In the genomic region with DNA sequence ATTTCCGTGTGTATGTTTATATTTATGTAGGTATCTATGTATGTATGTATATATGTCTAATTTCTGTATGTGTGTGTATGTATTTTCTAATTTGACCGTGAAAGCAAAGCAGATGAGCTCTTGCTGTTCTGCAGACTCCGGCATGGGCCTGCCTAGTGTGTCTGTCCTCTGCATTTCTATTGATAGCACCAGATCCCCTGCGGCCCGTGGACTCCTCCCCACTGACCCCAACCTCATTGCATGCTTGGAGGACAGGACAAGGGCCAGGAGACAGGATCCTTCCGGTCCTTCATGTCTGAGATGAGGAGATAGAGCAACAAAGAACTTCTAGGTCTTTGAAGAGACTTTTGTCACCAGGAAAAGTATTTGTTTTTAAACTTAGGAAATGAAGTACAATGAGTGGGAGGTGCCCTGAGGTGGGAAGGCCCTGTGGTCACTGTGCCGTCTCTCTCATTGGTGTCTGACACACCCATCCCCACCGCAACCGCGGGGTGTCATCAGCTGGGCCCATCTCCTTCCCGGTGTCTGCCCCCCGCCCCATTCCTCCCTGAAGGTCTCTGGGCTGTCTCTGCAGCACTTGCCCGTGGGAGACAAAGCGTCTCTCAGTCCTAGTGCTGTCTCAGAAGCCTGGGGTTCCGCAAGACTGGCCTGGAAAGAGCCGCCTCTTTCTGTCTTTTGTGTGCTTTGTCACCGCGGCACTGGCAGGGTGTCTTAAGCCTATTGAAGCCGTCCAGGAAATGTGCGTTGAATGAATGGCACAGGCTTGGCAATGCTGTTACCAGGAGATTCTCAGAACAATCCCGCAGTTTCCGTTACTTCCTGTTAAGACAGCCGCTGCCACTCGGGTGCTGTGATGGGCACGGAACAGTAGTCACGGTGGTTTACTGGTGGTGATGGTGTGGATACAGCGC, we compare ENCODE assay signal across 16 cellular contexts.
DNase-seq lines count a peak whose midpoint lies in the region; ATAC-seq, FAIRE-seq and TF ChIP-seq lines count a peak whose summit lies in the region.
"Had no signal": no experiment of that assay in that cellular context is flagged by ENCODE, and none has a peak within 500 bp of the region (broad histone marks: within the 10 kb centered on the region; RNA-seq: fewer than 3 reads in every experiment).

No MANE protein-coding gene starts in this region.

- no peak overlapping the region for H3K4me3 ChIP-seq in suprapubic skin

- peaks cover 6 to 20% (median 13%) of the 10 kb centered on the region in 3 donors for H3K27me3 Mint-ChIP-seq in immature natural killer cell (ENCODE audit: low read depth in 3 of 3)

- H3K9me3 Mint-ChIP-seq in immature natural killer cell, result no peaks in the 10 kb centered on the region
- H3K9me3 Mint-ChIP-seq: CD4-positive, alpha-beta T cell had no signal

- TF ChIP-seq CTCF in suprapubic skin (IDR thresholded peaks at IDR 0.05), result no peak

- H3K4me3 Mint-ChIP-seq in immature natural killer cell, result peak overlapping the region; percentile 58 to 84 (median 80)
- H3K4me3 Mint-ChIP-seq: CD4-positive, alpha-beta T cell had no signal

- H3K27me3 ChIP-seq in suprapubic skin, result no peaks in the 10 kb centered on the region

- WGBS in suprapubic skin, result 91% methylated on average over 25 of the region's 27 CpGs

- no peak for TF ChIP-seq EP300 in suprapubic skin (IDR thresholded peaks at IDR 0.05)

- H3K27ac Mint-ChIP-seq in immature natural killer cell, result peak overlapping the region; percentile 79 to 91 (median 88)
- H3K27ac Mint-ChIP-seq: CD4-positive, alpha-beta T cell had no signal

- no peak for FAIRE-seq in H54 (lab: Jason Lieb, UNC)
- FAIRE-seq: G401.6 had no signal

- TF ChIP-seq POLR2A in suprapubic skin (IDR thresholded peaks at IDR 0.05) (no peak), H54 (IDR thresholded peaks at IDR 0.05; ENCODE audit: low read depth, low read length) (no peak)

- H3K9me3 ChIP-seq in suprapubic skin, result no peaks in the 10 kb centered on the region

- H3K4me1 ChIP-seq in suprapubic skin, result peaks cover 9% of the 10 kb centered on the region

- peaks cover 42 to 64% of the 10 kb centered on the region in 2 donors for H3K4me1 Mint-ChIP-seq in immature natural killer cell

- peak overlapping the region; percentile 13 for H3K27ac ChIP-seq in suprapubic skin

- DNase-seq in NCI-H2029 treated with DMSO at 0.1 percent for 48 hours (lab: John Stamatoyannopoulos, UW), result peak; percentile 23
- DNase-seq in astrocyte of the hippocampus (ENCODE audit: low read depth, low spot score), result peak; percentile 31
- peak; percentile 68 to 79 (median 75) for DNase-seq in immature natural killer cell
- DNase-seq in suprapubic skin (ENCODE audit: low spot score in 2 of 2), result no peak
- no peak for DNase-seq in NCI-H1436 (lab: John Stamatoyannopoulos, UW)
- DNase-seq in H54 (ENCODE audit: insufficient read length, low spot score), result no peak
- DNase-seq in NCI-H69 (lab: John Stamatoyannopoulos, UW), result no peak
- DNase-seq: activated CD4-positive, alpha-beta T cell treated with anti-CD3 and anti-CD28 coated beads for 4 hours; activated T-cell treated with anti-CD3 and anti-CD28 coated beads, Interleukin-2, amount 50 U/mL, for 1 hour; CD4-positive, alpha-beta T cell; foreskin melanocyte; NCI-H1105; NCI-H446 treated with DMSO at 0.1 percent for 48 hours; stimulated activated CD4-positive, alpha-beta T cell treated with anti-CD3 and anti-CD28 coated beads, Interleukin-2, amount 100 ng/mL, for 24 hours had no signal

- H3K36me3 ChIP-seq in suprapubic skin, result peaks cover 6% of the 10 kb centered on the region

- ATAC-seq in GM21825 (IDR thresholded peaks at IDR 0.05; ENCODE audit: unreplicated experiment), result no peak

- peaks cover 0 to 5% (median 2%) of the 10 kb centered on the region in 3 donors for H3K36me3 Mint-ChIP-seq in immature natural killer cell

Comparison
In these comparisons a context has a peak if more than half of its experiments do, and no peak if none do; other contexts are left out.
1. DNase-seq: peak in NCI-H2029 treated with DMSO at 0.1 percent for 48 hours (single experiment), astrocyte of the hippocampus (single experiment) and immature natural killer cell (3 of 3); none in suprapubic skin (0 of 2), NCI-H1436 (single experiment), H54 (single experiment) and NCI-H69 (single experiment).